ENCODE assay signal across 8 cellular contexts in genomic region chr7:1458676-1459511, GRCh38. TPM values are rescaled to one million over a fixed set of nuclear protein-coding genes. Genes with fewer than 3 reads are reported as not detected.
DNase-seq lines count a peak whose midpoint lies in the region; ATAC-seq and TF ChIP-seq lines count a peak whose summit lies in the region.

Gene MICALL2, minus strand, starts transcription at chr7:1459470. Its CDS starts 144 bp downstream, at chr7:1459326.

- H3K4me3 Mint-ChIP-seq in activated T-helper 1 cell treated with anti-CD3 and anti-CD28 coated beads, Interleukin-12 subunit alpha, Interleukin-12 subunit beta, Interleukin-2, Interleukin-4 antibody, amounts not matched to agents 30 ng/mL and 10 ng/mL and 1 ng/mL, durations not matched to agents 14 hours and 24 hours and 36 hours: peak within 1 kb of the TSS; percentile 72

- H3K79me2 ChIP-seq in neural cell (replicated peaks; ENCODE audit: insufficient read depth, low read length): no peaks in the 10 kb centered on the region

- no peaks in the 10 kb centered on the region for H3K9me2 ChIP-seq in neural cell (ENCODE audit: insufficient read depth, low read length)

- H3K4me3 ChIP-seq in MG63: peak within 1 kb of the TSS; percentile 74
- H3K4me3 ChIP-seq in fibroblast of villous mesenchyme (ENCODE audit: low read depth, low read length): peak within 1 kb of the TSS; percentile 84
- peak within 1 kb of the TSS; percentile 92 for H3K4me3 ChIP-seq in neural cell (ENCODE audit: low read length)

- H3K27me3 ChIP-seq in MG63 (no peaks in the 10 kb centered on the region), neural cell (ENCODE audit: insufficient read depth, low read depth, low read length) (no peaks in the 10 kb centered on the region)

- no peak for TF ChIP-seq CTCF in fibroblast of villous mesenchyme (IDR thresholded peaks at IDR 0.05; ENCODE audit: insufficient read depth, low read depth, low read length)
- TF ChIP-seq CTCF in neural cell (IDR thresholded peaks at IDR 0.05; ENCODE audit: poor library complexity, severe bottlenecking): peak; percentile 15

- no peak for TF ChIP-seq EP300 in neural cell (conservative IDR thresholded peaks at IDR 0.05; ENCODE audit: poor library complexity, severe bottlenecking)

- intact Hi-C loops in activated T-helper 1 cell treated with anti-CD3 and anti-CD28 coated beads, Interleukin-12 subunit alpha, Interleukin-12 subunit beta, Interleukin-2, Interleukin-4 antibody, amounts not matched to agents 30 ng/mL and 10 ng/mL and 1 ng/mL, durations not matched to agents 14 hours and 24 hours and 36 hours (cut with micrococcal nuclease): loop anchor here (1.0 to 5.0 kb wide), 9 partner anchors 15 to 895 kb away; partner anchors contain the start of genes EIF3B, GET4 and INTS1

- peak within 1 kb of the TSS; percentile 62 for H3K9ac ChIP-seq in neural cell (ENCODE audit: low read length)

- ATAC-seq in HG03045 (IDR thresholded peaks at IDR 0.05; ENCODE audit: unreplicated experiment): no peak

- H3K4me2 ChIP-seq in neural cell (ENCODE audit: low read length): peak within 1 kb of the TSS; percentile 73

- H3K27ac ChIP-seq in neural cell (ENCODE audit: low read length): no peak within 1 kb of the TSS

- no peaks in the 10 kb centered on the region for H4K20me1 ChIP-seq in neural cell (ENCODE audit: insufficient read depth)

- H3K27ac Mint-ChIP-seq in activated T-helper 1 cell treated with anti-CD3 and anti-CD28 coated beads, Interleukin-12 subunit alpha, Interleukin-12 subunit beta, Interleukin-2, Interleukin-4 antibody, amounts not matched to agents 30 ng/mL and 10 ng/mL and 1 ng/mL, durations not matched to agents 14 hours and 24 hours and 36 hours: no peak within 1 kb of the TSS

- no peaks in the 10 kb centered on the region for H3K4me1 Mint-ChIP-seq in activated T-helper 1 cell treated with anti-CD3 and anti-CD28 coated beads, Interleukin-12 subunit alpha, Interleukin-12 subunit beta, Interleukin-2, Interleukin-4 antibody, amounts not matched to agents 30 ng/mL and 10 ng/mL and 1 ng/mL, durations not matched to agents 14 hours and 24 hours and 36 hours (ENCODE audit: low read depth)

- H3K36me3 Mint-ChIP-seq in activated T-helper 1 cell treated with anti-CD3 and anti-CD28 coated beads, Interleukin-12 subunit alpha, Interleukin-12 subunit beta, Interleukin-2, Interleukin-4 antibody, amounts not matched to agents 30 ng/mL and 10 ng/mL and 1 ng/mL, durations not matched to agents 14 hours and 24 hours and 36 hours (ENCODE audit: low read depth): no peaks in the 10 kb centered on the region

- no peaks in the 10 kb centered on the region for H3K9me3 ChIP-seq in MG63
- no peaks in the 10 kb centered on the region for H3K9me3 ChIP-seq in neural cell (ENCODE audit: low read length)

- no peaks in the 10 kb centered on the region for H3K9me3 Mint-ChIP-seq in activated T-helper 1 cell treated with anti-CD3 and anti-CD28 coated beads, Interleukin-12 subunit alpha, Interleukin-12 subunit beta, Interleukin-2, Interleukin-4 antibody, amounts not matched to agents 30 ng/mL and 10 ng/mL and 1 ng/mL, durations not matched to agents 14 hours and 24 hours and 36 hours

- no peaks in the 10 kb centered on the region for H3F3A ChIP-seq in neural cell (ENCODE audit: insufficient read depth, low read length, poor library complexity, severe bottlenecking)

- H2AFZ ChIP-seq in neural cell (ENCODE audit: low read depth, low read length): peak within 1 kb of the TSS; percentile 65

- peak; percentile 26 for TF ChIP-seq RAD21 in neural cell (conservative IDR thresholded peaks at IDR 0.05)

- peaks cover 4% of the 10 kb centered on the region for H3K27me3 Mint-ChIP-seq in activated T-helper 1 cell treated with anti-CD3 and anti-CD28 coated beads, Interleukin-12 subunit alpha, Interleukin-12 subunit beta, Interleukin-2, Interleukin-4 antibody, amounts not matched to agents 30 ng/mL and 10 ng/mL and 1 ng/mL, durations not matched to agents 14 hours and 24 hours and 36 hours (ENCODE audit: insufficient read depth)

- peak; percentile 44 for DNase-seq in NCI-H2196 (lab: John Stamatoyannopoulos, UW; ENCODE audit: unreplicated experiment)
- DNase-seq in NCI-H2196 treated with DMSO at 0.1 percent for 48 hours (lab: John Stamatoyannopoulos, UW; ENCODE audit: unreplicated experiment): no peak
- DNase-seq in GOT3 (lab: John Stamatoyannopoulos, UW): peak; percentile 77
- DNase-seq in MG63: peak; percentile 89
- no peak for DNase-seq in activated T-helper 1 cell treated with anti-CD3 and anti-CD28 coated beads, Interleukin-12 subunit alpha, Interleukin-12 subunit beta, Interleukin-2, Interleukin-4 antibody, amounts not matched to agents 30 ng/mL and 10 ng/mL and 1 ng/mL, durations not matched to agents 14 hours and 24 hours and 36 hours (ENCODE audit: low spot score)
- DNase-seq in fibroblast of villous mesenchyme (ENCODE audit: low read depth): peak; percentile 87

- no peaks in the 10 kb centered on the region; the same call in 1 of the 2 replicates for H3K36me3 ChIP-seq in MG63
- no peaks in the 10 kb centered on the region for H3K36me3 ChIP-seq in neural cell (ENCODE audit: insufficient read depth, low read length)

TF ChIP-seq in neural cell, 6 proteins besides CTCF, POLR2A, EP300 and RAD21:
- TF ChIP-seq POLR2AphosphoS5 (IDR thresholded peaks at IDR 0.05) (no peak), MXI1 (conservative IDR thresholded peaks at IDR 0.05; ENCODE audit: poor library complexity, severe bottlenecking) (peak; percentile 95), REST (IDR thresholded peaks at IDR 0.05; ENCODE audit: borderline replicate concordance) (no peak), TAF1 (IDR thresholded peaks at IDR 0.05; ENCODE audit: low read depth) (no peak), SMC3 (conservative IDR thresholded peaks at IDR 0.05; ENCODE audit: poor library complexity) (peak; percentile 33)

RNA-seq across cellular contexts. Expression of gene MICALL2, which starts in this region (rescaled TPM):
- 7.9 and 13.5 TPM in 2 replicates for total RNA-seq in MG63 (2014; rRNA removed; shearing (Covaris generic); ENCODE audit: low replicate concordance)
- 1.9 and 2.2 TPM in 2 replicates for total RNA-seq in activated T-helper 1 cell treated with anti-CD3 and anti-CD28 coated beads, Interleukin-12 subunit alpha, Interleukin-12 subunit beta, Interleukin-2, Interleukin-4 antibody, amounts not matched to agents 30 ng/mL and 10 ng/mL and 1 ng/mL, durations not matched to agents 14 hours and 24 hours and 36 hours
- total RNA-seq in fibroblast of villous mesenchyme: 25.4 and 34.5 TPM in 2 replicates
- 12.8 and 20.1 TPM in 2 replicates for polyA plus RNA-seq in neural cell
- 5.6 and 6.9 TPM in 2 replicates for polyA minus RNA-seq in neural cell

Comparison
In these comparisons a context has a peak if more than half of its experiments do, and no peak if none do; other contexts are left out.
1. DNase-seq: peak in NCI-H2196 (single experiment), GOT3 (single experiment), MG63 (single experiment) and fibroblast of villous mesenchyme (single experiment); none in NCI-H2196 treated with DMSO at 0.1 percent for 48 hours (single experiment) and activated T-helper 1 cell treated with anti-CD3 and anti-CD28 coated beads, Interleukin-12 subunit alpha, Interleukin-12 subunit beta, Interleukin-2, Interleukin-4 antibody, amounts not matched to agents 30 ng/mL and 10 ng/mL and 1 ng/mL, durations not matched to agents 14 hours and 24 hours and 36 hours (single experiment).
2. Peak in every context shown above with its lines, with median percentiles within 50 percentile points of each other: H3K4me3 ChIP-seq.